In the genomic region with DNA sequence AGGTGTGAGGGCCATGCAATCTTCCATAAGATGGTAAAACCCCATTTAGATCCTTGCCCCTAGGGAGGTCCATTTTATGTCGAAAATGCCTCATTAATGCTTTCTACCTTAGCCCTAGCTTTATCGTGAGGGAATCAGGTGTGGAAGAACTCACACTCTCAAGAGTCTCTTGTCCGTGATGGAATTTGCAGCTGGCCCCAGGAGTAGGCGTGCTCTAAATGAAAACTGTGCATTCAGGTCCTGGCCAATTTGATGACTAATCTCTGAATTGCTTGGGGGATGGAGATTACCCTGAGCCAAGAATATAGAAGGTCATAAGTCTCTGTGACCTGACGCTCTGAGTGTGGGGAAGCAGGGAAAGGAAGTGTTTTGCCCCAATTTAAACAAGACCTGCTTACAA, we compare ENCODE assay signal across 12 cellular contexts. TPM values are rescaled to one million over a fixed set of nuclear protein-coding genes. Genes with fewer than 3 reads are reported as not detected.
DNase-seq lines count a peak whose midpoint lies in the region; ATAC-seq and TF ChIP-seq lines count a peak whose summit lies in the region.
"Had no signal": no experiment of that assay in that cellular context is flagged by ENCODE, and none has a peak within 500 bp of the region (broad histone marks: within the 10 kb centered on the region; RNA-seq: fewer than 3 reads in every experiment).

No MANE protein-coding gene starts in this region.

- no peak for TF ChIP-seq CTCF in AG09319 (IDR thresholded peaks at IDR 0.05; ENCODE audit: low read depth, low read length)
- no peak for TF ChIP-seq CTCF in mesothelial cell of epicardium (IDR thresholded peaks at IDR 0.05; ENCODE audit: unreplicated experiment)

- H3K4me1 Mint-ChIP-seq in mesothelial cell of epicardium, result no peaks in the 10 kb centered on the region
- H3K4me1 Mint-ChIP-seq: endodermal cell had no signal

- peak overlapping the region; percentile 14 for H3K27ac Mint-ChIP-seq in mesothelial cell of epicardium
- H3K27ac Mint-ChIP-seq: activated naive CD8-positive, alpha-beta T cell; endodermal cell; nephron progenitor cell had no signal

- H3K9me3 Mint-ChIP-seq in mesothelial cell of epicardium, result no peaks in the 10 kb centered on the region
- H3K9me3 Mint-ChIP-seq: endodermal cell, nephron progenitor cell had no signal

- no peak for TF ChIP-seq POLR2A in erythroblast (IDR thresholded peaks at IDR 0.05; ENCODE audit: low read length)

- H3K27ac ChIP-seq in cingulate gyrus (ENCODE audit: low read depth, low read length), result peak overlapping the region; percentile 98

- no peaks in the 10 kb centered on the region for H3K36me3 Mint-ChIP-seq in mesothelial cell of epicardium
- H3K36me3 Mint-ChIP-seq: activated naive CD8-positive, alpha-beta T cell had no signal

- no peaks in the 10 kb centered on the region for H3K27me3 Mint-ChIP-seq in mesothelial cell of epicardium (ENCODE audit: low read depth)

- H3K4me3 Mint-ChIP-seq in mesothelial cell of epicardium, result no peak overlapping the region
- H3K4me3 Mint-ChIP-seq: activated naive CD8-positive, alpha-beta T cell; endodermal cell; nephron progenitor cell had no signal

- no peak for ATAC-seq in HG02571 (IDR thresholded peaks at IDR 0.05; ENCODE audit: unreplicated experiment)

- DNase-seq in AG09319 (ENCODE audit: extremely low read depth, low read depth) (peak; percentile 23), MV-4-11 (lab: John Stamatoyannopoulos, UW) (peak; percentile 48), mesothelial cell of epicardium (ENCODE audit: low spot score in 2 of 2, unreplicated experiment in 2 of 2) (no peak), NAMALWA (ENCODE audit: low spot score) (no peak), erythroblast (lab: John Stamatoyannopoulos, UW) (no peak), COLO668 (lab: John Stamatoyannopoulos, UW; ENCODE audit: unreplicated experiment) (no peak)
- DNase-seq: endodermal cell, NCI-H526, nephron progenitor cell had no signal

RNA-seq across cellular contexts. Expression of a gene that starts 6.6 kb away (rescaled TPM):
- not detected in 3 replicates for total RNA-seq in mesothelial cell of epicardium

Comparison
In these comparisons a context has a peak if more than half of its experiments do, and no peak if none do; other contexts are left out.
1. DNase-seq: peak in AG09319 (single experiment) and MV-4-11 (single experiment); none in mesothelial cell of epicardium (0 of 2), NAMALWA (single experiment), erythroblast (0 of 2) and COLO668 (single experiment).